In genomic region chrX:119071381-119071780, GRCh38 we compare ENCODE assay signal across 14 cellular contexts. TPM values are rescaled to one million over a fixed set of nuclear protein-coding genes. Genes with fewer than 3 reads are reported as not detected.
DNase-seq lines count a peak whose midpoint lies in the region; ATAC-seq and TF ChIP-seq lines count a peak whose summit lies in the region.
"Had no signal": no experiment of that assay in that cellular context is flagged by ENCODE, and none has a peak within 500 bp of the region (broad histone marks: within the 10 kb centered on the region; RNA-seq: fewer than 3 reads in every experiment).

No MANE protein-coding gene starts in this region.

- intact Hi-C loops in Right ventricle myocardium superior (cut with DNase I), result no loop called here

- ATAC-seq in GM19025 (IDR thresholded peaks at IDR 0.05; ENCODE audit: low read depth, unreplicated experiment) (peak; percentile 81), HG02571 (IDR thresholded peaks at IDR 0.05; ENCODE audit: unreplicated experiment) (peak; percentile 56), HG03520 (IDR thresholded peaks at IDR 0.05; ENCODE audit: unreplicated experiment) (peak; percentile 90), Right ventricle myocardium superior (ENCODE audit: poor library complexity) (no peak)

- no peaks in the 10 kb centered on the region for H3K4me1 ChIP-seq in BE2C
- H3K4me1 ChIP-seq: esophagus squamous epithelium had no signal

- no peaks in the 10 kb centered on the region for H3K9me3 ChIP-seq in BE2C
- H3K9me3 ChIP-seq: esophagus squamous epithelium, ovary had no signal

- no peak for DNase-seq in mesenteric fat pad (ENCODE audit: low spot score)
- no peak for DNase-seq in Right ventricle myocardium superior
- DNase-seq in ureter (ENCODE audit: low spot score), result no peak
- no peak for DNase-seq in BE2C
- DNase-seq: activated naive CD4-positive, alpha-beta T cell treated with anti-CD3 and anti-CD28 coated beads, Interleukin-2, amount 10 ng/mL, durations not matched to agents 7 days and 5 days; esophagus squamous epithelium; mesendoderm; NCI-H69; ovary; SHP77 treated with DMSO at 0.1 percent for 48 hours had no signal

- H3K36me3 ChIP-seq in BE2C, result no peaks in the 10 kb centered on the region
- H3K36me3 ChIP-seq: esophagus squamous epithelium, ovary had no signal

- no peak for TF ChIP-seq CTCF in BE2C (IDR thresholded peaks at IDR 0.05; ENCODE audit: low read depth, low read length)

- H3K4me3 ChIP-seq in BE2C (ENCODE audit: low read depth, low read length), result no peak overlapping the region
- H3K4me3 ChIP-seq: esophagus squamous epithelium, ovary had no signal

- H3K27me3 ChIP-seq in BE2C, result no peaks in the 10 kb centered on the region
- H3K27me3 ChIP-seq: esophagus squamous epithelium, ovary had no signal

RNA-seq across cellular contexts. Expression of gene CT47C1, which starts 1.4 kb away (rescaled TPM):
- not detected for total RNA-seq in mesenteric fat pad
- not detected for total RNA-seq in Right ventricle myocardium superior
- total RNA-seq in ureter, result not detected
- polyA plus RNA-seq in BE2C (2012; ENCODE audit: insufficient read depth, insufficient read length, low read depth), result not detected
- total RNA-seq: esophagus squamous epithelium, ovary had no signal
- polyA plus RNA-seq: ovary, thymus had no signal

RNA-seq across cellular contexts. Expression of gene KIAA1210, which starts 56.2 kb away (rescaled TPM):
- total RNA-seq in mesenteric fat pad (not detected), Right ventricle myocardium superior (not detected), ureter (4.9 TPM)
- not detected for polyA plus RNA-seq in BE2C (2012; ENCODE audit: insufficient read depth, insufficient read length, low read depth)
- total RNA-seq: esophagus squamous epithelium had no signal
